ENCODE assay signal across 9 cellular contexts in the genomic region with DNA sequence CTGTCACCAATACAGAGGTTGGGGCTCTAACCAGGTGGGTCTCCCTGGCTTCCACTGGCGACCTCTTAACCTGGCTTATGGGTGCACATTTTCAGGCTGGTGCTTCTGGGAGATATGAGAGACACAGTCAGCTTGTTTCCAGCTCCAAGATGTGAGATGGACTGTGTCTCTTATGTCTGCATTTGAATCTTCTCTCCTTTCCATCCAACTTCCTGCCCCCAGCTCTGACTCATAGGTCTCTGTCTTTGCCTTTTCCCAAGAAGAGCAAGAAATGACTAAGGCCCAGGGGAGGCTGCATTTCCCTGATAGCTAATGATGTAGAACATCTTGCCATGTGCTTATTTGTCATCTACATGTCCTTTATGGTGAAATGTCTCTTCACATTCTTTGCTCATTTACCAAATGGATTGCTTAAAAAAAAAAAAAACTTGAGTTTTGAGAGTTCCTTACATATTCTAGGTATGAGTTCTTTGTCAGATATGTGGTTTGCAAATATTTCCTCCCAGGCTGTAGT. TPM values are rescaled to one million over a fixed set of nuclear protein-coding genes. Genes with fewer than 3 reads are reported as not detected.
DNase-seq lines count a peak whose midpoint lies in the region; ATAC-seq and TF ChIP-seq lines count a peak whose summit lies in the region.
"Had no signal": no experiment of that assay in that cellular context is flagged by ENCODE, and none has a peak within 500 bp of the region (broad histone marks: within the 10 kb centered on the region; RNA-seq: fewer than 3 reads in every experiment).

No MANE protein-coding gene starts in this region.

- no peak for ATAC-seq in effector memory CD8-positive, alpha-beta T cell (replicated peaks)

- peaks cover 42% of the 10 kb centered on the region for H3K36me3 Mint-ChIP-seq in activated T-helper 2 cell treated with anti-CD3 and anti-CD28 coated beads, Interferon-gamma antibody, Interleukin-2, Interleukin-4, amounts not matched to agents 10 μg/mL and 5 μg/mL and 100 μg/mL, durations not matched to agents 14 hours and 24 hours and 36 hours (ENCODE audit: low read depth)
- H3K36me3 Mint-ChIP-seq in mesothelial cell of epicardium = no peaks in the 10 kb centered on the region
- H3K36me3 Mint-ChIP-seq in effector memory CD8-positive, alpha-beta T cell (ENCODE audit: insufficient read depth) = peaks cover 14% of the 10 kb centered on the region

- intact Hi-C loops in activated T-helper 2 cell treated with anti-CD3 and anti-CD28 coated beads, Interferon-gamma antibody, Interleukin-2, Interleukin-4, amounts not matched to agents 10 μg/mL and 5 μg/mL and 100 μg/mL, durations not matched to agents 14 hours and 24 hours and 36 hours (cut with micrococcal nuclease) = loop anchor here (1.0 to 5.0 kb wide), 3 partner anchors 12 to 1275 kb away; a partner anchor contains a TSS

- peak overlapping the region; percentile 5 for H2BK120ac ChIP-seq in mesenchymal stem cell (ENCODE audit: low read depth, low read length)

- H3K27ac ChIP-seq in mesenchymal stem cell (ENCODE audit: low read length, poor library complexity, severe bottlenecking) = peak overlapping the region; percentile 86

- peaks cover 2% of the 10 kb centered on the region for H3K79me1 ChIP-seq in mesenchymal stem cell (replicated peaks; ENCODE audit: low read length, poor library complexity, severe bottlenecking)

- H3K4ac ChIP-seq in mesenchymal stem cell (ENCODE audit: low read depth in 1 of 2, low read length in 2 of 2) = peak overlapping the region in 1 of 2 experiments; percentile 94

- peak overlapping the region; percentile 9 for H2BK5ac ChIP-seq in mesenchymal stem cell (ENCODE audit: low read depth, low read length, poor library complexity, severe bottlenecking)

- peak overlapping the region; percentile 50 for H4K91ac ChIP-seq in mesenchymal stem cell (ENCODE audit: low read length)

- H3K4me3 ChIP-seq in AG09309 (ENCODE audit: control insufficient read depth, low read depth, low read length) (no peak overlapping the region), mesenchymal stem cell (ENCODE audit: insufficient read depth in 1 of 2, low read depth in 1 of 2, low read length in 2 of 2) (no peak overlapping the region)

- WGBS in mesenchymal stem cell = 13% methylated on average over 1 of the region's 1 CpG

- peaks cover 0 to 2% of the 10 kb centered on the region in 2 experiments for H3K36me3 ChIP-seq in mesenchymal stem cell (ENCODE audit: control insufficient read depth in 1 of 2, insufficient read depth in 2 of 2, low read depth in 1 of 2, low read length in 2 of 2)

- H3K14ac ChIP-seq in mesenchymal stem cell (ENCODE audit: low read length in 2 of 2) = no peak overlapping the region

- no peak for TF ChIP-seq CTCF in AG09309 (IDR thresholded peaks at IDR 0.05; ENCODE audit: control insufficient read depth, insufficient read depth, low read depth, low read length, missing control alignments)
- no peak for TF ChIP-seq CTCF in mesothelial cell of epicardium (IDR thresholded peaks at IDR 0.05; ENCODE audit: unreplicated experiment)
- TF ChIP-seq CTCF in GM20000 (IDR thresholded peaks at IDR 0.05; ENCODE audit: extremely low read depth, missing control alignments) = no peak

- peak overlapping the region; percentile 60 to 79 for H3K18ac ChIP-seq in mesenchymal stem cell (ENCODE audit: low read depth in 1 of 2, low read length in 2 of 2)

- no peak overlapping the region for H2BK12ac ChIP-seq in mesenchymal stem cell (ENCODE audit: low read length in 2 of 2)

- peak overlapping the region; percentile 85 for H4K8ac ChIP-seq in mesenchymal stem cell (ENCODE audit: low read length)

- peak overlapping the region; percentile 84 for H3K9ac ChIP-seq in mesenchymal stem cell (ENCODE audit: low read length)

- no peak overlapping the region for H3K4me2 ChIP-seq in mesenchymal stem cell (ENCODE audit: low read length, poor library complexity, severe bottlenecking)

- H3K9me3 ChIP-seq in mesenchymal stem cell (ENCODE audit: control insufficient read depth, low read length) = no peaks in the 10 kb centered on the region

- peaks cover 7% of the 10 kb centered on the region for H3K9me3 Mint-ChIP-seq in activated T-helper 2 cell treated with anti-CD3 and anti-CD28 coated beads, Interferon-gamma antibody, Interleukin-2, Interleukin-4, amounts not matched to agents 10 μg/mL and 5 μg/mL and 100 μg/mL, durations not matched to agents 14 hours and 24 hours and 36 hours
- peaks cover 3% of the 10 kb centered on the region for H3K9me3 Mint-ChIP-seq in mesothelial cell of epicardium
- no peaks in the 10 kb centered on the region for H3K9me3 Mint-ChIP-seq in effector memory CD8-positive, alpha-beta T cell

- peak overlapping the region; percentile 45 for H3K4me3 Mint-ChIP-seq in activated T-helper 2 cell treated with anti-CD3 and anti-CD28 coated beads, Interferon-gamma antibody, Interleukin-2, Interleukin-4, amounts not matched to agents 10 μg/mL and 5 μg/mL and 100 μg/mL, durations not matched to agents 14 hours and 24 hours and 36 hours (ENCODE audit: low read depth)
- H3K4me3 Mint-ChIP-seq in mesothelial cell of epicardium = no peak overlapping the region
- no peak overlapping the region for H3K4me3 Mint-ChIP-seq in effector memory CD8-positive, alpha-beta T cell

- H3K27me3 ChIP-seq in mesenchymal stem cell (ENCODE audit: control insufficient read depth in 1 of 2, insufficient read depth in 1 of 2, low read length in 2 of 2) = peaks cover 0 to 3% of the 10 kb centered on the region in 2 experiments

- no peak overlapping the region for H2BK15ac ChIP-seq in mesenchymal stem cell (ENCODE audit: low read depth, poor library complexity, severe bottlenecking)

- DNase-seq in AG09309 (ENCODE audit: low read depth) (peak; percentile 74), LHCN-M2 (ENCODE audit: low read depth) (peak; percentile 95), mesenchymal stem cell (peak; percentile 96), NCI-H1694 treated with DMSO at 0.1 percent for 48 hours (lab: John Stamatoyannopoulos, UW) (no peak), mesothelial cell of epicardium (ENCODE audit: low spot score in 2 of 2, unreplicated experiment in 2 of 2) (no peak), GM20000 (ENCODE audit: low spot score) (no peak)
- DNase-seq in activated T-helper 2 cell treated with anti-CD3 and anti-CD28 coated beads, Interferon-gamma antibody, Interleukin-2, Interleukin-4, amounts not matched to agents 10 μg/mL and 5 μg/mL and 100 μg/mL, durations not matched to agents 14 hours and 24 hours and 36 hours (ENCODE audit: low spot score) = no peak
- DNase-seq in effector memory CD8-positive, alpha-beta T cell = no peak
- DNase-seq: NCI-H2107 had no signal

- peaks cover 1% of the 10 kb centered on the region for H3K4me1 ChIP-seq in mesenchymal stem cell (ENCODE audit: control insufficient read depth, insufficient read depth, low read depth, low read length)

- peaks cover 37% of the 10 kb centered on the region for H3K4me1 Mint-ChIP-seq in activated T-helper 2 cell treated with anti-CD3 and anti-CD28 coated beads, Interferon-gamma antibody, Interleukin-2, Interleukin-4, amounts not matched to agents 10 μg/mL and 5 μg/mL and 100 μg/mL, durations not matched to agents 14 hours and 24 hours and 36 hours (ENCODE audit: low read depth)
- H3K4me1 Mint-ChIP-seq in mesothelial cell of epicardium = no peaks in the 10 kb centered on the region
- H3K4me1 Mint-ChIP-seq in effector memory CD8-positive, alpha-beta T cell (ENCODE audit: low read depth in 2 of 2) = peaks cover 6 to 7% of the 10 kb centered on the region in 2 donors

- no peak overlapping the region for H2AK5ac ChIP-seq in mesenchymal stem cell (ENCODE audit: low read length, severe bottlenecking)

- no peak overlapping the region for H3K23ac ChIP-seq in mesenchymal stem cell (ENCODE audit: low read length in 2 of 2)

- H3K27me3 Mint-ChIP-seq in activated T-helper 2 cell treated with anti-CD3 and anti-CD28 coated beads, Interferon-gamma antibody, Interleukin-2, Interleukin-4, amounts not matched to agents 10 μg/mL and 5 μg/mL and 100 μg/mL, durations not matched to agents 14 hours and 24 hours and 36 hours (ENCODE audit: low read depth) = no peaks in the 10 kb centered on the region
- H3K27me3 Mint-ChIP-seq in mesothelial cell of epicardium (ENCODE audit: low read depth) = no peaks in the 10 kb centered on the region
- no peaks in the 10 kb centered on the region for H3K27me3 Mint-ChIP-seq in effector memory CD8-positive, alpha-beta T cell

- H2AFZ ChIP-seq in mesenchymal stem cell (ENCODE audit: low read depth, low read length) = no peak overlapping the region

- H3K27ac Mint-ChIP-seq in activated T-helper 2 cell treated with anti-CD3 and anti-CD28 coated beads, Interferon-gamma antibody, Interleukin-2, Interleukin-4, amounts not matched to agents 10 μg/mL and 5 μg/mL and 100 μg/mL, durations not matched to agents 14 hours and 24 hours and 36 hours = peak overlapping the region; percentile 97
- H3K27ac Mint-ChIP-seq in mesothelial cell of epicardium = no peak overlapping the region
- no peak overlapping the region for H3K27ac Mint-ChIP-seq in effector memory CD8-positive, alpha-beta T cell

RNA-seq across cellular contexts. Expression of a gene that starts 3.2 kb away (rescaled TPM):
- total RNA-seq in LHCN-M2 (2014; rRNA removed) (109 and 156 TPM in 2 replicates), mesothelial cell of epicardium (70.1 to 71.5 TPM (median 71.4 TPM) in 3 replicates)
- 216 TPM for polyA plus RNA-seq in LHCN-M2 (2012)
- total RNA-seq in activated T-helper 2 cell treated with anti-CD3 and anti-CD28 coated beads, Interferon-gamma antibody, Interleukin-2, Interleukin-4, amounts not matched to agents 10 μg/mL and 5 μg/mL and 100 μg/mL, durations not matched to agents 14 hours and 24 hours and 36 hours = 204 and 208 TPM in 2 replicates
- polyA plus RNA-seq in mesenchymal stem cell (2013, experiment 1 of 2) = 125 TPM
- 128 TPM for polyA plus RNA-seq in mesenchymal stem cell (2013, experiment 2 of 2)

RNA-seq across cellular contexts. Expression of a gene that starts 11.8 kb away (rescaled TPM):
- total RNA-seq in LHCN-M2 (2014; rRNA removed) = 44.2 and 46.8 TPM in 2 replicates
- polyA plus RNA-seq in LHCN-M2 (2012) = 25.2 TPM
- 108 and 110 TPM in 2 replicates for total RNA-seq in activated T-helper 2 cell treated with anti-CD3 and anti-CD28 coated beads, Interferon-gamma antibody, Interleukin-2, Interleukin-4, amounts not matched to agents 10 μg/mL and 5 μg/mL and 100 μg/mL, durations not matched to agents 14 hours and 24 hours and 36 hours
- 31.2 TPM for polyA plus RNA-seq in mesenchymal stem cell (2013, experiment 1 of 2)
- 32.3 TPM for polyA plus RNA-seq in mesenchymal stem cell (2013, experiment 2 of 2)
- total RNA-seq in mesothelial cell of epicardium = 34.6 to 35.4 TPM (median 35.0 TPM) in 3 replicates

RNA-seq across cellular contexts. Expression of a gene that starts 32.5 kb away (rescaled TPM):
- total RNA-seq in LHCN-M2 (2014; rRNA removed) (0.34 TPM in 1 of 2 replicates, not detected in the other), mesothelial cell of epicardium (0.97 to 1.2 TPM (median 0.99 TPM) in 3 replicates)
- polyA plus RNA-seq in LHCN-M2 (2012) = 0.30 TPM
- 3.0 and 3.3 TPM in 2 replicates for total RNA-seq in activated T-helper 2 cell treated with anti-CD3 and anti-CD28 coated beads, Interferon-gamma antibody, Interleukin-2, Interleukin-4, amounts not matched to agents 10 μg/mL and 5 μg/mL and 100 μg/mL, durations not matched to agents 14 hours and 24 hours and 36 hours
- 0.36 TPM for polyA plus RNA-seq in mesenchymal stem cell (2013, experiment 1 of 2)
- polyA plus RNA-seq in mesenchymal stem cell (2013, experiment 2 of 2) = 0.26 TPM

RNA-seq across cellular contexts. Expression of a gene that starts 42.5 kb away (rescaled TPM):
- total RNA-seq in LHCN-M2 (2014; rRNA removed) = 0.17 and 0.51 TPM in 2 replicates
- polyA plus RNA-seq in LHCN-M2 (2012) = 0.26 TPM
- 0.21 TPM in 2 replicates for total RNA-seq in activated T-helper 2 cell treated with anti-CD3 and anti-CD28 coated beads, Interferon-gamma antibody, Interleukin-2, Interleukin-4, amounts not matched to agents 10 μg/mL and 5 μg/mL and 100 μg/mL, durations not matched to agents 14 hours and 24 hours and 36 hours
- 5.5 TPM for polyA plus RNA-seq in mesenchymal stem cell (2013, experiment 1 of 2)
- polyA plus RNA-seq in mesenchymal stem cell (2013, experiment 2 of 2) = 5.5 TPM
- 3.7 to 4.4 TPM (median 4.2 TPM) in 3 replicates for total RNA-seq in mesothelial cell of epicardium

Comparison
In these comparisons a context has a peak if more than half of its experiments do, and no peak if none do; other contexts are left out.
1. DNase-seq: peak in AG09309 (single experiment), LHCN-M2 (single experiment) and mesenchymal stem cell (single experiment); none in activated T-helper 2 cell treated with anti-CD3 and anti-CD28 coated beads, Interferon-gamma antibody, Interleukin-2, Interleukin-4, amounts not matched to agents 10 μg/mL and 5 μg/mL and 100 μg/mL, durations not matched to agents 14 hours and 24 hours and 36 hours (single experiment), NCI-H1694 treated with DMSO at 0.1 percent for 48 hours (single experiment), mesothelial cell of epicardium (0 of 2), GM20000 (single experiment) and effector memory CD8-positive, alpha-beta T cell (0 of 3).